15 cellular contexts compared by ENCODE assay signal in genomic region chr19:42752246-42752645, GRCh38. TPM values are rescaled to one million over a fixed set of nuclear protein-coding genes. Genes with fewer than 3 reads are reported as not detected.
"Had no signal": no experiment of that assay in that cellular context is flagged by ENCODE, and none has a peak within 500 bp of the region (broad histone marks: within the 10 kb centered on the region; RNA-seq: fewer than 3 reads in every experiment).

No MANE protein-coding gene starts in this region.

RNA-seq across cellular contexts. Expression of gene PSG3, which starts 12.0 kb away (rescaled TPM):
- total RNA-seq: stomach, subcutaneous adipose tissue, suprapubic skin, temporal lobe, thoracic aorta, thyroid gland, tibial nerve, transverse colon, upper lobe of left lung, upper lobe of right lung, ureter, urinary bladder, uterus, vagina had no signal

RNA-seq across cellular contexts. Expression of gene PSG8, which starts 13.2 kb away (rescaled TPM):
- total RNA-seq: stomach, subcutaneous adipose tissue, suprapubic skin, temporal lobe, testis, thoracic aorta, thyroid gland, tibial nerve, transverse colon, upper lobe of left lung, upper lobe of right lung, ureter, urinary bladder, uterus, vagina had no signal
